1 cellular context compared by ENCODE assay signal in genomic region chr6:170008386-170008785, GRCh38.
TF ChIP-seq lines count a peak whose summit lies in the region.

No MANE protein-coding gene starts in this region.

TF ChIP-seq in H1, 55 proteins besides CTCF, POLR2A, EP300 and RAD21 (continued from another document):
- TF ChIP-seq CHD7 (IDR thresholded peaks at IDR 0.05; ENCODE audit: insufficient replicate concordance, low read length) (no peak), EGR1 (IDR thresholded peaks at IDR 0.05; ENCODE audit: borderline replicate concordance, low read depth, low read length) (no peak), ASH2L (IDR thresholded peaks at IDR 0.05; ENCODE audit: low read length) (no peak), JUN (IDR thresholded peaks at IDR 0.05; ENCODE audit: low read depth, low read length) (no peak), SP1 (IDR thresholded peaks at IDR 0.05; ENCODE audit: low read depth, low read length) (no peak), E2F6 (IDR thresholded peaks at IDR 0.05) (no peak), NANOG (IDR thresholded peaks at IDR 0.05; ENCODE audit: insufficient read depth, low read depth, low read length, poor library complexity, severe bottlenecking) (no peak), CHD1 (IDR thresholded peaks at IDR 0.05; ENCODE audit: low read depth, low read length) (no peak), BCL11A (IDR thresholded peaks at IDR 0.05; ENCODE audit: low read depth in 2 of 2, low read length in 2 of 2) (no peak), GABPA (IDR thresholded peaks at IDR 0.05; ENCODE audit: borderline replicate concordance, insufficient read depth, low read length) (no peak), HDAC6 (IDR thresholded peaks at IDR 0.05; ENCODE audit: low read depth, low read length) (no peak)
